2 cellular contexts compared by ENCODE assay signal in the genomic region with DNA sequence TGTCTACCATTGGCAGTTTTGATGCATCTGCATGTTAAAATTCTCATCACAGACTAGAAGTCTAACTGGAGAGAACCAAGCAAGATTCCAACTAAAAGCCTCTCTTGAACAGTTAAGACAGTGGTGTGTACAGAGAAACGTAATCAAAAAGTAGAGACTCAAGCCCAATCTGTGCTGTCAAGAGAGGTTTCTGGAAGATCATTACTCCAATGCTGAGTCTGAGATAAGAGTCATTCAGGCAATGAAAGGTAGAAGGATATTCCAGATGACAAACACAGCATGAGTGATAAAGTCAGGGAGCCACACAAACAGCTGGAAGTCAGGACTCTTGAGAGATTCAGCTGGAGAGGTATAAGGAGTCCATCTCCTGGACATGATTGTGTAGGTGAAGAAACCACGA.
TF ChIP-seq lines count a peak whose summit lies in the region.

No MANE protein-coding gene starts in this region.

TF ChIP-seq in K562, 482 proteins besides CTCF, POLR2A, EP300 and RAD21:
- no peak for TF ChIP-seq ELF2 (CRISPR knock-in tag; IDR thresholded peaks at IDR 0.05)
- no peak for TF ChIP-seq SRF (CRISPR knock-in tag; IDR thresholded peaks at IDR 0.05)
- no peak for TF ChIP-seq ZNF668 (CRISPR knock-in tag; IDR thresholded peaks at IDR 0.05)
- peak; percentile 79 for TF ChIP-seq CBFA2T3 (IDR thresholded peaks at IDR 0.05)
- TF ChIP-seq TAL1 (IDR thresholded peaks at IDR 0.05) = peak; percentile 52
- TF ChIP-seq CBFA2T2 (conservative IDR thresholded peaks at IDR 0.05) = peak; percentile 66
- peak; percentile 24; the same call in 1 of the 2 replicates for TF ChIP-seq TCF3 (CRISPR knock-in tag; IDR thresholded peaks at IDR 0.05)
- TF ChIP-seq NCOR1 (IDR thresholded peaks at IDR 0.05) = 0 out of 2 replicates have a peak, but pooled peaks have one; percentile 14
- TF ChIP-seq NFIC (IDR thresholded peaks at IDR 0.05) = 0 out of 2 replicates have a peak, but pooled peaks have one; percentile 7
- TF ChIP-seq GABPB1 (CRISPR knock-in tag; IDR thresholded peaks at IDR 0.05) = no peak
- peak; percentile 68 for TF ChIP-seq TEAD4 (IDR thresholded peaks at IDR 0.05; ENCODE audit: low read length)
- TF ChIP-seq TEAD4 (CRISPR knock-in tag; IDR thresholded peaks at IDR 0.05; ENCODE audit: borderline replicate concordance) = no peak
- TF ChIP-seq KDM1A (IDR thresholded peaks at IDR 0.05) = peak in 1 of 2 experiments; percentile 66; a peak in 1 of 4 replicates
- TF ChIP-seq MLX (CRISPR knock-in tag; conservative IDR thresholded peaks at IDR 0.05) = 0 out of 4 replicates have a peak, but pooled peaks of 1 of the 2 experiments have one; percentile 60
- peak; percentile 82 for TF ChIP-seq ZNF766 (CRISPR knock-in tag; conservative IDR thresholded peaks at IDR 0.05)

TF ChIP-seq in H1, 55 proteins besides CTCF, POLR2A, EP300 and RAD21:
- no peak for TF ChIP-seq HDAC6 (IDR thresholded peaks at IDR 0.05; ENCODE audit: low read depth, low read length)
- TF ChIP-seq BRCA1 (IDR thresholded peaks at IDR 0.05; ENCODE audit: low read depth, low read length) = no peak
- no peak for TF ChIP-seq SAP30 (IDR thresholded peaks at IDR 0.05; ENCODE audit: insufficient read depth, insufficient replicate concordance, low read length)
- no peak for TF ChIP-seq YY1 (IDR thresholded peaks at IDR 0.05; ENCODE audit: low read depth, low read length)
- no peak for TF ChIP-seq ZNF274 (IDR thresholded peaks at IDR 0.05; ENCODE audit: borderline replicate concordance, extremely low read depth, low read length)
- no peak for TF ChIP-seq PHF8 (conservative IDR thresholded peaks at IDR 0.05; ENCODE audit: low read depth, low read length)
- TF ChIP-seq TEAD4 (IDR thresholded peaks at IDR 0.05; ENCODE audit: low read depth, low read length) = no peak
- no peak for TF ChIP-seq JUN (IDR thresholded peaks at IDR 0.05; ENCODE audit: low read depth, low read length)
- no peak for TF ChIP-seq POU5F1 (IDR thresholded peaks at IDR 0.05; ENCODE audit: low read depth, low read length)
- no peak for TF ChIP-seq NRF1 (IDR thresholded peaks at IDR 0.05; ENCODE audit: low read depth, low read length)
